19 cellular contexts compared by ENCODE assay signal in the genomic region with DNA sequence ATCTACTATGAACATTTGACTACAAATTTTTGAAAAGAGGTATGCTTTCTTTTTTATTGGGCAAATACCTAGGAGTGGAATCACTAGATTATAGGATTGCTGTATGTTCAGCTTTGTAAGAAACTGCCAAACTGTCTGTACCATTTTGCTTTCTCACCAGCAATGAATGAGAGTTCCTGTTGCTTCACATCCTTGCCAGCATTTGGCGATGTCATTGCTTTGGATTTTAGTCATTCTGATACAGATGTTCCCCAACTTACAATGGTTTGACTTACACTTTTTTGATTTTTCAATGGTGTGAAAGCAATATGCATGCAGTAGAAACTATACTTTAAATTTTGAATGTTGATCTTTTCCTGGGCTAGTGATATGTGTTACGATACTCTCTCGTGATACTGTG.
DNase-seq lines count a peak whose midpoint lies in the region; ATAC-seq and TF ChIP-seq lines count a peak whose summit lies in the region.
"Had no signal": no experiment of that assay in that cellular context is flagged by ENCODE, and none has a peak within 500 bp of the region (broad histone marks: within the 10 kb centered on the region; RNA-seq: fewer than 3 reads in every experiment).

No MANE protein-coding gene starts in this region.

- no peak for TF ChIP-seq RAD21 in HCT116 (IDR thresholded peaks at IDR 0.05; ENCODE audit: low read depth)

- H2AFZ ChIP-seq in HCT116 (ENCODE audit: low read depth, low read length, poor library complexity, severe bottlenecking), result no peak overlapping the region

- TF ChIP-seq POLR2A in HCT116 (IDR thresholded peaks at IDR 0.05; ENCODE audit: borderline replicate concordance, extremely low read depth, insufficient read depth, insufficient read length), result no peak

- peaks cover 0 to 5% of the 10 kb centered on the region in 2 experiments; a peak in 1 of 4 replicates for H3K36me3 ChIP-seq in HCT116 (ENCODE audit: control insufficient read depth in 1 of 2, insufficient read depth in 2 of 2, low read length in 2 of 2)
- H3K36me3 ChIP-seq: left ventricle myocardium inferior had no signal

- H3K4me1 ChIP-seq in HCT116 (ENCODE audit: control insufficient read depth in 1 of 2, insufficient read depth in 2 of 2, low read length in 2 of 2), result peaks cover 47 to 48% of the 10 kb centered on the region in 2 experiments

- no peaks in the 10 kb centered on the region for H3K27me3 ChIP-seq in HCT116 (ENCODE audit: insufficient read depth, low read length)

- H3K9me2 ChIP-seq in HCT116 (ENCODE audit: insufficient read depth), result no peaks in the 10 kb centered on the region

- no peak for ATAC-seq in HCT116
- ATAC-seq in GM21367 (IDR thresholded peaks at IDR 0.05; ENCODE audit: unreplicated experiment), result no peak
- ATAC-seq: K562, sciatic nerve had no signal

- H3K9me3 ChIP-seq in HCT116 (ENCODE audit: control insufficient read depth in 1 of 2, insufficient read depth in 1 of 2, low read depth in 1 of 2, low read length in 2 of 2), result peaks cover 6 to 17% of the 10 kb centered on the region in 2 experiments; a peak in 2 of 4 replicates

- no peak for TF ChIP-seq CTCF in HCT116 (IDR thresholded peaks at IDR 0.05 in 2 of 3, conservative IDR thresholded peaks at IDR 0.05 in 1 of 3; ENCODE audit: borderline replicate concordance in 1 of 3, insufficient read depth in 1 of 3, low read depth in 2 of 3, low read length in 2 of 3)
- TF ChIP-seq CTCF in fibroblast of the aortic adventitia (IDR thresholded peaks at IDR 0.05; ENCODE audit: insufficient read depth, low read length), result no peak

- POLR2A ChIA-PET in HCT116 (lab: Charles Lee), result no interaction called here

- H3K4me2 ChIP-seq in HCT116 (ENCODE audit: low read length), result no peak overlapping the region

- CTCF ChIA-PET in HCT116 (lab: Charles Lee), result no interaction called here

- RAD21 ChIA-PET in HCT116 (lab: Charles Lee; ENCODE audit: low non-redundant PET in 1 of 2, low total read pairs in 2 of 2, uncharacterized antibody in 2 of 2, unreplicated experiment in 2 of 2), result no interaction called here

- no peaks in the 10 kb centered on the region for H3K79me2 ChIP-seq in HCT116 (ENCODE audit: insufficient read depth, low read length)

- H3K27ac ChIP-seq in HCT116 (ENCODE audit: low read depth, low read length), result peak overlapping the region; percentile 99; the same call in 1 of the 2 replicates
- H3K27ac ChIP-seq: HL-60 had no signal

- no TSS peak for BruUV-seq in HCT116 (replicated peaks; lab: Mats Ljungman, UMichigan)

- peak; percentile 30 for DNase-seq in A172 (ENCODE audit: low spot score)
- no peak for DNase-seq in HCT116 (ENCODE audit: low read depth, low spot score)
- DNase-seq in amniotic epithelial cell (ENCODE audit: low read depth), result peak; percentile 27
- DNase-seq in fibroblast of the aortic adventitia (ENCODE audit: low read depth), result peak; percentile 58
- DNase-seq in SIG-M5 (lab: John Stamatoyannopoulos, UW), result no peak
- DNase-seq in DMS53 treated with DMSO at 0.1 percent for 48 hours (lab: John Stamatoyannopoulos, UW; ENCODE audit: unreplicated experiment), result no peak
- DNase-seq in NOMO-1 treated with dmso at 0.1 percent for 144 hours (lab: John Stamatoyannopoulos, UW; ENCODE audit: unreplicated experiment), result no peak
- DNase-seq: activated CD4-positive, alpha-beta T cell treated with anti-CD3 and anti-CD28 coated beads, Interleukin-2, amount 10 ng/mL, durations not matched to agents 24 days and 14 days; CD4-positive, alpha-beta memory T cell; GOT3; left ventricle myocardium inferior; NCI-H2029 treated with DMSO at 0.1 percent for 48 hours; NCI-H510A treated with DMSO at 0.1 percent for 48 hours; occipital lobe; stimulated activated CD4-positive, alpha-beta T cell treated with anti-CD3 and anti-CD28 coated beads, Interleukin-2, amount 100 ng/mL, for 24 hours had no signal

- no peak overlapping the region for H3K9ac ChIP-seq in HCT116 (ENCODE audit: low read length)

- no peaks in the 10 kb centered on the region for H4K20me1 ChIP-seq in HCT116 (ENCODE audit: insufficient read depth)

- intact Hi-C loops in HCT116 (cut with micrococcal nuclease), result loop anchor here (5.0 kb wide), 1 partner anchor 206 kb away; no protein-coding TSS in a partner anchor

- H3K4me3 ChIP-seq in HCT116 (replicated peaks in 1 of 2; ENCODE audit: low read depth in 1 of 2, low read length in 2 of 2) (no peak overlapping the region), fibroblast of the aortic adventitia (ENCODE audit: low read depth, low read length) (no peak overlapping the region)
- H3K4me3 ChIP-seq: K562, left ventricle myocardium inferior had no signal

TF ChIP-seq in HCT116, 20 proteins besides CTCF, POLR2A, EP300 and RAD21:
- no peak for TF ChIP-seq ELF1 (IDR thresholded peaks at IDR 0.05; ENCODE audit: borderline replicate concordance, low read depth)
- TF ChIP-seq CBX3 (IDR thresholded peaks at IDR 0.05; ENCODE audit: low read depth), result 0 out of 2 replicates have a peak, but pooled peaks have one; percentile 43

Comparison
In these comparisons a context has a peak if more than half of its experiments do, and no peak if none do; other contexts are left out.
1. DNase-seq: peak in A172 (single experiment), amniotic epithelial cell (single experiment) and fibroblast of the aortic adventitia (single experiment); none in HCT116 (single experiment), SIG-M5 (single experiment), DMS53 treated with DMSO at 0.1 percent for 48 hours (single experiment) and NOMO-1 treated with dmso at 0.1 percent for 144 hours (single experiment).